Comparison of ENCODE assay signal across 8 cellular contexts in the genomic region with DNA sequence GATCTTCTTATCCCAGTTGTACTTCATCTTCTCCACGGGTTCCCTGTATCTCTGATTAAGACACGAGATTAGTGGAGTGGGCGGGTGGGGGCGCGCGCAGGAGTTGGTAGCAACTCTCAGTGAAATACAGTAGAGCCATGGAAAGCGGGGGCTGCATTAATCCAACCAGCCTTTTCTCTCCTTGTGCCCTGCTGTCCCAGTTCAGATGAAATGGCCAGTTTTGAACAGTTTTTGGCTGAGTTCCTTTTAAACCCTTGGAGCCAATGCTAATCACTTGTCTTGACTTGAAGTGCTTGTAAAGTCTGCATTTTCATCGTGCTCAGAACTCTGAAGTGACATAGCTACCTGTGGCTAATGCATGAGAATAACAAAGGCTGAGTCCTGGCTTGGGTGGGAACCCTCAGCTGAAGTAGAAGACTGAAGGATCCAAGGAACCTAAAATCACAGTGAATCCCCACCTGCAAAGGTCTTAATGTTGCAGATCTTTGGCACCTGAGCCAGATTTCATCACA. TPM values are rescaled to one million over a fixed set of nuclear protein-coding genes. Genes with fewer than 3 reads are reported as not detected.
DNase-seq lines count a peak whose midpoint lies in the region; ATAC-seq and TF ChIP-seq lines count a peak whose summit lies in the region.

No MANE protein-coding gene starts in this region.

- WGBS in ovary, 3 donors = 3 to 4% (median 4%) methylated on average over 8 of the region's 8 CpGs

- TF ChIP-seq EP300 in ovary (IDR thresholded peaks at IDR 0.05) = no peak

- peaks cover 8% of the 10 kb centered on the region for H3K4me1 ChIP-seq in ovary (ENCODE audit: insufficient read depth)

- H3K27me3 Mint-ChIP-seq in activated T-cell treated with anti-CD3 and anti-CD28 coated beads, Interleukin-2, amount 50 U/mL, for 24 hours = no peaks in the 10 kb centered on the region
- H3K27me3 Mint-ChIP-seq in T-helper 17 cell = no peaks in the 10 kb centered on the region

- H3K27ac ChIP-seq in ovary = peak overlapping the region in 1 of 2 donors; percentile 89

- H3K9me3 ChIP-seq in T-helper 17 cell (ENCODE audit: control insufficient read depth, low read length, poor library complexity, severe bottlenecking) (no peaks in the 10 kb centered on the region), ovary (no peaks in the 10 kb centered on the region)

- no peak for DNase-seq in activated T-cell treated with anti-CD3 and anti-CD28 coated beads, Interleukin-2, amount 50 U/mL, for 24 hours
- DNase-seq in activated T-cell treated with anti-CD3 and anti-CD28 coated beads, Interleukin-2, amount 50 U/mL, for 48 hours = no peak
- DNase-seq in T-helper 17 cell (peak in 1 of 3 donors; percentile 30), ovary (peak in 2 of 5 donors; percentile 23 to 50), NCI-H2171 treated with DMSO at 0.1 percent for 48 hours (lab: John Stamatoyannopoulos, UW) (no peak)

- H3K36me3 Mint-ChIP-seq in activated T-cell treated with anti-CD3 and anti-CD28 coated beads, Interleukin-2, amount 50 U/mL, for 24 hours (ENCODE audit: low read depth) = peaks cover 35% of the 10 kb centered on the region
- H3K36me3 Mint-ChIP-seq in T-helper 17 cell (ENCODE audit: low read depth) = peaks cover 3% of the 10 kb centered on the region

- H3K27me3 ChIP-seq in ovary = no peaks in the 10 kb centered on the region

- H3K4me1 Mint-ChIP-seq in activated T-cell treated with anti-CD3 and anti-CD28 coated beads, Interleukin-2, amount 50 U/mL, for 24 hours (ENCODE audit: low read depth) = peaks cover 78% of the 10 kb centered on the region
- H3K4me1 Mint-ChIP-seq in T-helper 17 cell = peaks cover 56% of the 10 kb centered on the region

- ATAC-seq in T-helper 17 cell (no peak), esophagus mucosa (peak; percentile 6), HG03159 (IDR thresholded peaks at IDR 0.05; ENCODE audit: unreplicated experiment) (no peak), GM18861 (IDR thresholded peaks at IDR 0.05; ENCODE audit: unreplicated experiment) (no peak)

- no peak for TF ChIP-seq POLR2A in ovary (IDR thresholded peaks at IDR 0.05)

- intact Hi-C loops in ovary (cut with DNase I) = loop anchor here in 1 of 4 donors (10.0 kb wide), 1 partner anchor 109 kb away; a partner anchor contains a TSS

- H3K27ac Mint-ChIP-seq in activated T-cell treated with anti-CD3 and anti-CD28 coated beads, Interleukin-2, amount 50 U/mL, for 24 hours = peak overlapping the region; percentile 98
- H3K27ac Mint-ChIP-seq in T-helper 17 cell = peak overlapping the region; percentile 95

- H3K4me3 Mint-ChIP-seq in activated T-cell treated with anti-CD3 and anti-CD28 coated beads, Interleukin-2, amount 50 U/mL, for 24 hours = peak overlapping the region; percentile 92
- peak overlapping the region; percentile 97 for H3K4me3 Mint-ChIP-seq in T-helper 17 cell

- no peaks in the 10 kb centered on the region for H3K9me3 Mint-ChIP-seq in activated T-cell treated with anti-CD3 and anti-CD28 coated beads, Interleukin-2, amount 50 U/mL, for 24 hours

- H3K36me3 ChIP-seq in ovary = no peaks in the 10 kb centered on the region

- H3K4me3 ChIP-seq in ovary = peak overlapping the region; percentile 96

- no peak for TF ChIP-seq CTCF in ovary (IDR thresholded peaks at IDR 0.05)

RNA-seq across cellular contexts. Expression of a gene that starts 0.8 kb away (rescaled TPM):
- total RNA-seq in T-helper 17 cell = 100 to 1,000 TPM; 372 to 400 TPM
- total RNA-seq in esophagus mucosa = 131 TPM
- 100 to 1,000 TPM in 6 of 7 donors, 10 to 100 TPM in 1; 83.3 to 131 (median 124) TPM for total RNA-seq in ovary
- polyA plus RNA-seq in ovary = 100 to 1,000 TPM in 1 of 2 donors, 10 to 100 TPM in 1; 69.4 to 165 TPM
